ENCODE assay signal across 11 cellular contexts in genomic region chr5:111071413-111071812, GRCh38. TPM values are rescaled to one million over a fixed set of nuclear protein-coding genes. Genes with fewer than 3 reads are reported as not detected.
A peak's percentile ranks its signal among the peaks of the same experiment; 100 is the strongest.
DNase-seq lines count a peak whose midpoint lies in the region; TF ChIP-seq lines count a peak whose summit lies in the region.
"Had no signal": no experiment of that assay in that cellular context is flagged by ENCODE, and none has a peak within 500 bp of the region (broad histone marks: within the 10 kb centered on the region; RNA-seq: fewer than 3 reads in every experiment).

TSLP (plus strand) TSS chr5:111071713; CDS start chr5:111071891, 178 bp downstream.

- peaks cover 23 to 45% (median 40%) of the 10 kb centered on the region in 3 donors for H3K4me1 Mint-ChIP-seq in CD8-positive, alpha-beta memory T cell

- H3K27me3 ChIP-seq in CD8-positive, alpha-beta memory T cell (ENCODE audit: insufficient read depth, low read length, poor library complexity, severe bottlenecking), result peaks cover 56% of the 10 kb centered on the region
- H3K27me3 ChIP-seq in OCI-LY3 (ENCODE audit: low read depth, low read length) (peaks cover 39% of the 10 kb centered on the region), osteoblast (ENCODE audit: insufficient read depth, low read length) (peaks cover 47% of the 10 kb centered on the region), uterus (peaks cover 0 to 15% of the 10 kb centered on the region in 2 donors)

- H3K4me3 Mint-ChIP-seq in CD8-positive, alpha-beta memory T cell, result peak within 1 kb of the TSS; percentile 62 to 93 (median 87)

- POLR2A ChIA-PET in CD8-positive, alpha-beta memory T cell (lab: Charles Lee), result no interaction called here

- H3K36me3 Mint-ChIP-seq in CD8-positive, alpha-beta memory T cell, result peaks cover 0 to 3% (median 0%) of the 10 kb centered on the region in 3 donors

- TF ChIP-seq CTCF in OCI-LY3 (IDR thresholded peaks at IDR 0.05; ENCODE audit: low read depth, low read length) (no peak), epithelial cell of proximal tubule (conservative IDR thresholded peaks at IDR 0.05; ENCODE audit: low read depth, low read length) (no peak), osteoblast (IDR thresholded peaks at IDR 0.05; ENCODE audit: extremely low read depth, low read depth, low read length) (no peak), uterus (IDR thresholded peaks at IDR 0.05) (no peak)

- DNase-seq in CD8-positive, alpha-beta memory T cell, result no peak
- DNase-seq in epithelial cell of proximal tubule (ENCODE audit: low read depth), result no peak
- DNase-seq in osteoblast (ENCODE audit: insufficient read length, low spot score, missing footprints), result no peak
- DNase-seq in uterus, result no peak
- DNase-seq in NCI-H748 treated with DMSO at 0.1 percent for 48 hours (lab: John Stamatoyannopoulos, UW), result no peak
- DNase-seq in NCI-H345 treated with DMSO at 0.1 percent for 48 hours (lab: John Stamatoyannopoulos, UW; ENCODE audit: unreplicated experiment), result no peak
- DNase-seq in NCI-H2081 treated with DMSO at 0.1 percent for 48 hours (lab: John Stamatoyannopoulos, UW), result no peak
- DNase-seq: activated CD4-positive, alpha-beta T cell treated with anti-CD3 and anti-CD28 coated beads for 48 hours; effector CD4-positive, alpha-beta T cell; NCI-H82 had no signal

- H3K79me2 ChIP-seq in OCI-LY3 (ENCODE audit: low read length) (no peaks in the 10 kb centered on the region), osteoblast (ENCODE audit: insufficient read depth, low read length) (no peaks in the 10 kb centered on the region)

- H3K4me3 ChIP-seq in CD8-positive, alpha-beta memory T cell (ENCODE audit: low read length), result no peak within 1 kb of the TSS
- peak within 1 kb of the TSS; percentile 86 for H3K4me3 ChIP-seq in OCI-LY3 (ENCODE audit: low read length)
- peak within 1 kb of the TSS; percentile 32 for H3K4me3 ChIP-seq in epithelial cell of proximal tubule (ENCODE audit: low read depth, low read length)
- H3K4me3 ChIP-seq in osteoblast (ENCODE audit: insufficient read depth, low read length), result peak within 1 kb of the TSS; percentile 74
- H3K4me3 ChIP-seq in uterus, result peak within 1 kb of the TSS in 1 of 2 donors; percentile 34

- TF ChIP-seq POLR2A in uterus (IDR thresholded peaks at IDR 0.05), result no peak

- H4K20me1 ChIP-seq in OCI-LY3 (ENCODE audit: insufficient read depth, low read length), result no peaks in the 10 kb centered on the region
- H4K20me1 ChIP-seq in osteoblast (ENCODE audit: insufficient read depth, low read length), result no peaks in the 10 kb centered on the region

- no peak within 1 kb of the TSS for H3K9ac ChIP-seq in OCI-LY3 (ENCODE audit: low read length)

- H3K9me3 ChIP-seq in CD8-positive, alpha-beta memory T cell (ENCODE audit: low read length), result no peaks in the 10 kb centered on the region
- H3K9me3 ChIP-seq in OCI-LY3 (ENCODE audit: insufficient read depth, low read length) (no peaks in the 10 kb centered on the region), osteoblast (ENCODE audit: low read depth, low read length) (no peaks in the 10 kb centered on the region), uterus (no peaks in the 10 kb centered on the region)

- H3K9me3 Mint-ChIP-seq in CD8-positive, alpha-beta memory T cell, result no peaks in the 10 kb centered on the region

- no peak within 1 kb of the TSS for H3K27ac ChIP-seq in CD8-positive, alpha-beta memory T cell (ENCODE audit: low read depth, low read length)
- no peak within 1 kb of the TSS for H3K27ac ChIP-seq in OCI-LY3 (ENCODE audit: low read length)
- no peak within 1 kb of the TSS for H3K27ac ChIP-seq in osteoblast (ENCODE audit: low read depth, low read length)
- H3K27ac ChIP-seq in uterus, result no peak within 1 kb of the TSS

- H3K4me2 ChIP-seq in OCI-LY3 (ENCODE audit: low read length), result peak within 1 kb of the TSS; percentile 91
- H3K4me2 ChIP-seq in osteoblast (ENCODE audit: insufficient read depth, low read length), result peak within 1 kb of the TSS; percentile 89

- H3K4me1 ChIP-seq in CD8-positive, alpha-beta memory T cell (ENCODE audit: insufficient read depth, low read length), result peaks cover 18% of the 10 kb centered on the region
- H3K4me1 ChIP-seq in OCI-LY3 (ENCODE audit: low read length) (peaks cover 14% of the 10 kb centered on the region), osteoblast (ENCODE audit: insufficient read depth, low read length) (peaks cover 26% of the 10 kb centered on the region), uterus (no peaks in the 10 kb centered on the region)

- H3K27ac Mint-ChIP-seq in CD8-positive, alpha-beta memory T cell, result peak within 1 kb of the TSS in 1 of 8 donors; percentile 32

- no peaks in the 10 kb centered on the region for H3K36me3 ChIP-seq in CD8-positive, alpha-beta memory T cell (ENCODE audit: insufficient read depth, low read length)
- H3K36me3 ChIP-seq in OCI-LY3 (replicated peaks; ENCODE audit: low read depth, low read length) (no peaks in the 10 kb centered on the region), osteoblast (ENCODE audit: insufficient read depth, low read length) (no peaks in the 10 kb centered on the region), uterus (no peaks in the 10 kb centered on the region)

- CTCF ChIA-PET in CD8-positive, alpha-beta memory T cell (lab: Charles Lee), result interaction anchor here (1.4 kb wide), 1 partner anchor 19 kb away, joined by 3 read pairs; no protein-coding TSS in a partner anchor

- intact Hi-C loops in uterus (cut with DNase I; ENCODE audit: low total_unique reads), result no loop called here

- H2AFZ ChIP-seq in OCI-LY3 (ENCODE audit: low read depth, low read length) (0 out of 2 replicates have a peak within 1 kb of the TSS, but pooled peaks have one; percentile 58), osteoblast (ENCODE audit: low read length) (peak within 1 kb of the TSS; percentile 81)

- H3K27me3 Mint-ChIP-seq in CD8-positive, alpha-beta memory T cell, result peaks cover 66 to 84% of the 10 kb centered on the region in 2 donors

RNA-seq across cellular contexts. Expression of gene TSLP, which starts in this region (rescaled TPM):
- under 1 TPM; 0.40 to 0.63 TPM for total RNA-seq in CD8-positive, alpha-beta memory T cell
- polyA plus RNA-seq in CD8-positive, alpha-beta memory T cell, result 0.10 TPM
- total RNA-seq in epithelial cell of proximal tubule (0.07 and 0.46 TPM in 2 replicates), osteoblast (0.88 and 1.1 TPM in 2 replicates), uterus (1 to 10 TPM in 2 of 4 donors, under 1 TPM in 1, not detected in 1; 0.76 to 1.7 (median 1.2) TPM)
